In genomic region chr10:112274831-112275230, GRCh38 we compare ENCODE assay signal across 1 cellular context.
TF ChIP-seq lines count a peak whose summit lies in the region.

No MANE protein-coding gene starts in this region.

TF ChIP-seq in HepG2, 621 proteins besides CTCF, POLR2A, EP300 and RAD21 (continued from another document and continues in another):
- TF ChIP-seq UBTF (CRISPR knock-in tag; IDR thresholded peaks at IDR 0.05) (0 out of 2 replicates have a peak, but pooled peaks have one; percentile 27), ATF7 (IDR thresholded peaks at IDR 0.05) (no peak), ATF7 (CRISPR knock-in tag; IDR thresholded peaks at IDR 0.05) (no peak), HOXA9 (CRISPR knock-in tag; IDR thresholded peaks at IDR 0.05; ENCODE audit: borderline replicate concordance) (no peak), TCF7 (IDR thresholded peaks at IDR 0.05; ENCODE audit: low read depth) (peak; percentile 40; the same call in 1 of the 2 replicates), ZNF781 (CRISPR knock-in tag; IDR thresholded peaks at IDR 0.05; ENCODE audit: borderline replicate concordance, not compliant biosample characterization) (no peak), ZNF788 (CRISPR knock-in tag; IDR thresholded peaks at IDR 0.05; ENCODE audit: borderline replicate concordance) (0 out of 2 replicates have a peak, but pooled peaks have one; percentile 20), ZNF10 (CRISPR knock-in tag; IDR thresholded peaks at IDR 0.05; ENCODE audit: borderline replicate concordance, low read depth) (no peak), HDAC2 (CRISPR knock-in tag; IDR thresholded peaks at IDR 0.05) (0 out of 2 replicates have a peak, but pooled peaks have one; percentile 5), ZNF30 (CRISPR knock-in tag; IDR thresholded peaks at IDR 0.05) (no peak), ZFX (CRISPR knock-in tag; IDR thresholded peaks at IDR 0.05; ENCODE audit: low read depth) (peak; percentile 53; the same call in 1 of the 2 replicates), TMF1 (CRISPR knock-in tag; IDR thresholded peaks at IDR 0.05; ENCODE audit: low read depth) (0 out of 2 replicates have a peak, but pooled peaks have one; percentile 59), ZNF350 (CRISPR knock-in tag; IDR thresholded peaks at IDR 0.05; ENCODE audit: borderline replicate concordance, low read depth) (peak; percentile 55; the same call in 1 of the 2 replicates), ZNF274 (CRISPR knock-in tag; IDR thresholded peaks at IDR 0.05) (no peak), SALL1 (CRISPR knock-in tag; IDR thresholded peaks at IDR 0.05) (peak; percentile 32; the same call in 1 of the 2 replicates), RBM22 (optimal IDR thresholded peaks at IDR 0.05; ENCODE audit: low read length) (peak; percentile 75), REPIN1 (CRISPR knock-in tag; IDR thresholded peaks at IDR 0.05; ENCODE audit: borderline replicate concordance, low read depth) (0 out of 2 replicates have a peak, but pooled peaks have one; percentile 48), ZC3H4 (CRISPR knock-in tag; IDR thresholded peaks at IDR 0.05; ENCODE audit: borderline replicate concordance) (peak; percentile 86; the same call in 1 of the 2 replicates), ZNF598 (CRISPR knock-in tag; IDR thresholded peaks at IDR 0.05; ENCODE audit: borderline replicate concordance) (0 out of 2 replicates have a peak, but pooled peaks have one; percentile 17), ZNF12 (CRISPR knock-in tag; IDR thresholded peaks at IDR 0.05) (0 out of 2 replicates have a peak, but pooled peaks have one; percentile 15), ZNF331 (CRISPR knock-in tag; IDR thresholded peaks at IDR 0.05) (0 out of 2 replicates have a peak, but pooled peaks have one; percentile 23), ZNF205 (CRISPR knock-in tag; IDR thresholded peaks at IDR 0.05) (no peak), HNRNPH1 (optimal IDR thresholded peaks at IDR 0.05; ENCODE audit: low read depth, low read length) (no peak), ATRX (CRISPR knock-in tag; IDR thresholded peaks at IDR 0.05; ENCODE audit: borderline replicate concordance) (no peak), ZFY (CRISPR knock-in tag; IDR thresholded peaks at IDR 0.05) (peak; percentile 63), TARDBP (CRISPR knock-in tag; IDR thresholded peaks at IDR 0.05) (peak; percentile 45; the same call in 1 of the 2 replicates), BORCS8-MEF2B (CRISPR knock-in tag; IDR thresholded peaks at IDR 0.05) (0 out of 2 replicates have a peak, but pooled peaks have one; percentile 63), ZFP41 (CRISPR knock-in tag; IDR thresholded peaks at IDR 0.05; ENCODE audit: borderline replicate concordance) (no peak), ZSCAN31 (CRISPR knock-in tag; IDR thresholded peaks at IDR 0.05; ENCODE audit: low read depth) (0 out of 2 replicates have a peak, but pooled peaks have one; percentile 20), ZNF644 (CRISPR knock-in tag; IDR thresholded peaks at IDR 0.05; ENCODE audit: low read depth) (0 out of 2 replicates have a peak, but pooled peaks have one; percentile 22), ZNF225 (CRISPR knock-in tag; IDR thresholded peaks at IDR 0.05) (no peak), NCOA1 (CRISPR knock-in tag; IDR thresholded peaks at IDR 0.05) (no peak), ZNF296 (CRISPR knock-in tag; conservative IDR thresholded peaks at IDR 0.05) (no peak), FOXA3 (CRISPR knock-in tag; IDR thresholded peaks at IDR 0.05) (0 out of 2 replicates have a peak, but pooled peaks have one; percentile 6), ZNF501 (CRISPR knock-in tag; IDR thresholded peaks at IDR 0.05) (peak; percentile 53; the same call in 1 of the 2 replicates), ZNF687 (CRISPR knock-in tag; IDR thresholded peaks at IDR 0.05) (peak; percentile 61)
- TF ChIP-seq, protein P1, sequence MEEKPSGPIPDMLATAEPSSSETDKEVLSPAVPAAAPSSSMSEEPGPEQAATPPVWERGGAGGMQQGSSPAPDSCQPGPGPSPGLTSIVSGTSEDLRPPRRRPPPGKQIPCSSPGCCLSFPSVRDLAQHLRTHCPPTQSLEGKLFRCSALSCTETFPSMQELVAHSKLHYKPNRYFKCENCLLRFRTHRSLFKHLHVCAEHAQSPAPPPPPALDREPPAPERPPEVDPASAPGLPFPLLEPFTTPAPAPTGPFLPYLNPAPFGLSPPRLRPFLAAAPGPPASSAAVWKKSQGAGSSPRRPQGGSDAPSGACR (CRISPR knock-in tag; IDR thresholded peaks at IDR 0.05), result no peak
- TF ChIP-seq, protein P2, sequence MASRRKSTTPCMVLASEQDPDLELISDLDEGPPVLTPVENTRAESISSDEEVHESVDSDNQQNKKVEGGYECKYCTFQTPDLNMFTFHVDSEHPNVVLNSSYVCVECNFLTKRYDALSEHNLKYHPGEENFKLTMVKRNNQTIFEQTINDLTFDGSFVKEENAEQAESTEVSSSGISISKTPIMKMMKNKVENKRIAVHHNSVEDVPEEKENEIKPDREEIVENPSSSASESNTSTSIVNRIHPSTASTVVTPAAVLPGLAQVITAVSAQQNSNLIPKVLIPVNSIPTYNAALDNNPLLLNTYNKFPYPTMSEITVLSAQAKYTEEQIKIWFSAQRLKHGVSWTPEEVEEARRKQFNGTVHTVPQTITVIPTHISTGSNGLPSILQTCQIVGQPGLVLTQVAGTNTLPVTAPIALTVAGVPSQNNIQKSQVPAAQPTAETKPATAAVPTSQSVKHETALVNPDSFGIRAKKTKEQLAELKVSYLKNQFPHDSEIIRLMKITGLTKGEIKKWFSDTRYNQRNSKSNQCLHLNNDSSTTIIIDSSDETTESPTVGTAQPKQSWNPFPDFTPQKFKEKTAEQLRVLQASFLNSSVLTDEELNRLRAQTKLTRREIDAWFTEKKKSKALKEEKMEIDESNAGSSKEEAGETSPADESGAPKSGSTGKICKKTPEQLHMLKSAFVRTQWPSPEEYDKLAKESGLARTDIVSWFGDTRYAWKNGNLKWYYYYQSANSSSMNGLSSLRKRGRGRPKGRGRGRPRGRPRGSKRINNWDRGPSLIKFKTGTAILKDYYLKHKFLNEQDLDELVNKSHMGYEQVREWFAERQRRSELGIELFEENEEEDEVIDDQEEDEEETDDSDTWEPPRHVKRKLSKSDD (CRISPR knock-in tag; IDR thresholded peaks at IDR 0.05; ENCODE audit: low read depth), result no peak
- TF ChIP-seq, protein P3, sequence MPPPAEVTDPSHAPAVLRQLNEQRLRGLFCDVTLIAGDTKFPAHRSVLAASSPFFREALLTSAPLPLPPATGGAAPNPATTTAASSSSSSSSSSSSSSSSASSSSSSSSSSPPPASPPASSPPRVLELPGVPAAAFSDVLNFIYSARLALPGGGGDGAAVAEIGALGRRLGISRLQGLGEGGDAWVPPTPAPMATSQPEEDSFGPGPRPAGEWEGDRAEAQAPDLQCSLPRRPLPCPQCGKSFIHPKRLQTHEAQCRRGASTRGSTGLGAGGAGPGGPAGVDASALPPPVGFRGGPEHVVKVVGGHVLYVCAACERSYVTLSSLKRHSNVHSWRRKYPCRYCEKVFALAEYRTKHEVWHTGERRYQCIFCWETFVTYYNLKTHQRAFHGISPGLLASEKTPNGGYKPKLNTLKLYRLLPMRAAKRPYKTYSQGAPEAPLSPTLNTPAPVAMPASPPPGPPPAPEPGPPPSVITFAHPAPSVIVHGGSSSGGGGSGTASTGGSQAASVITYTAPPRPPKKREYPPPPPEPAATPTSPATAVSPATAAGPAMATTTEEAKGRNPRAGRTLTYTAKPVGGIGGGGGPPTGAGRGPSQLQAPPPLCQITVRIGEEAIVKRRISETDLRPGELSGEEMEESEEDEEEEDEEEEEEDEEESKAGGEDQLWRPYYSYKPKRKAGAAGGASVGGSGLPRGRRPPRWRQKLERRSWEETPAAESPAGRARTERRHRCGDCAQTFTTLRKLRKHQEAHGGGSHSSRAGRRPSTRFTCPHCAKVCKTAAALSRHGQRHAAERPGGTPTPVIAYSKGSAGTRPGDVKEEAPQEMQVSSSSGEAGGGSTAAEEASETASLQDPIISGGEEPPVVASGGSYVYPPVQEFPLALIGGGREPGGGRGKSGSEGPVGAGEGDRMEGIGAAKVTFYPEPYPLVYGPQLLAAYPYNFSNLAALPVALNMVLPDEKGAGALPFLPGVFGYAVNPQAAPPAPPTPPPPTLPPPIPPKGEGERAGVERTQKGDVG (CRISPR knock-in tag; IDR thresholded peaks at IDR 0.05; ENCODE audit: borderline replicate concordance), result peak; percentile 64; the same call in 1 of the 2 replicates
- TF ChIP-seq, protein P4, sequence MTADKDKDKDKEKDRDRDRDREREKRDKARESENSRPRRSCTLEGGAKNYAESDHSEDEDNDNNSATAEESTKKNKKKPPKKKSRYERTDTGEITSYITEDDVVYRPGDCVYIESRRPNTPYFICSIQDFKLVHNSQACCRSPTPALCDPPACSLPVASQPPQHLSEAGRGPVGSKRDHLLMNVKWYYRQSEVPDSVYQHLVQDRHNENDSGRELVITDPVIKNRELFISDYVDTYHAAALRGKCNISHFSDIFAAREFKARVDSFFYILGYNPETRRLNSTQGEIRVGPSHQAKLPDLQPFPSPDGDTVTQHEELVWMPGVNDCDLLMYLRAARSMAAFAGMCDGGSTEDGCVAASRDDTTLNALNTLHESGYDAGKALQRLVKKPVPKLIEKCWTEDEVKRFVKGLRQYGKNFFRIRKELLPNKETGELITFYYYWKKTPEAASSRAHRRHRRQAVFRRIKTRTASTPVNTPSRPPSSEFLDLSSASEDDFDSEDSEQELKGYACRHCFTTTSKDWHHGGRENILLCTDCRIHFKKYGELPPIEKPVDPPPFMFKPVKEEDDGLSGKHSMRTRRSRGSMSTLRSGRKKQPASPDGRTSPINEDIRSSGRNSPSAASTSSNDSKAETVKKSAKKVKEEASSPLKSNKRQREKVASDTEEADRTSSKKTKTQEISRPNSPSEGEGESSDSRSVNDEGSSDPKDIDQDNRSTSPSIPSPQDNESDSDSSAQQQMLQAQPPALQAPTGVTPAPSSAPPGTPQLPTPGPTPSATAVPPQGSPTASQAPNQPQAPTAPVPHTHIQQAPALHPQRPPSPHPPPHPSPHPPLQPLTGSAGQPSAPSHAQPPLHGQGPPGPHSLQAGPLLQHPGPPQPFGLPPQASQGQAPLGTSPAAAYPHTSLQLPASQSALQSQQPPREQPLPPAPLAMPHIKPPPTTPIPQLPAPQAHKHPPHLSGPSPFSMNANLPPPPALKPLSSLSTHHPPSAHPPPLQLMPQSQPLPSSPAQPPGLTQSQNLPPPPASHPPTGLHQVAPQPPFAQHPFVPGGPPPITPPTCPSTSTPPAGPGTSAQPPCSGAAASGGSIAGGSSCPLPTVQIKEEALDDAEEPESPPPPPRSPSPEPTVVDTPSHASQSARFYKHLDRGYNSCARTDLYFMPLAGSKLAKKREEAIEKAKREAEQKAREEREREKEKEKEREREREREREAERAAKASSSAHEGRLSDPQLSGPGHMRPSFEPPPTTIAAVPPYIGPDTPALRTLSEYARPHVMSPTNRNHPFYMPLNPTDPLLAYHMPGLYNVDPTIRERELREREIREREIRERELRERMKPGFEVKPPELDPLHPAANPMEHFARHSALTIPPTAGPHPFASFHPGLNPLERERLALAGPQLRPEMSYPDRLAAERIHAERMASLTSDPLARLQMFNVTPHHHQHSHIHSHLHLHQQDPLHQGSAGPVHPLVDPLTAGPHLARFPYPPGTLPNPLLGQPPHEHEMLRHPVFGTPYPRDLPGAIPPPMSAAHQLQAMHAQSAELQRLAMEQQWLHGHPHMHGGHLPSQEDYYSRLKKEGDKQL (CRISPR knock-in tag; IDR thresholded peaks at IDR 0.05; ENCODE audit: low read depth), result no peak
